Comparison of ENCODE assay signal across 11 cellular contexts in genomic region chr5:123810253-123810652, GRCh38.
DNase-seq lines count a peak whose midpoint lies in the region; ATAC-seq and TF ChIP-seq lines count a peak whose summit lies in the region.
"Had no signal": no experiment of that assay in that cellular context is flagged by ENCODE, and none has a peak within 500 bp of the region (broad histone marks: within the 10 kb centered on the region; RNA-seq: fewer than 3 reads in every experiment).

No MANE protein-coding gene starts in this region.

- H3K4me3 ChIP-seq in HUES48 (ENCODE audit: low read depth, low read length) = no peak overlapping the region
- H3K4me3 ChIP-seq in psoas muscle = no peak overlapping the region
- H3K4me3 ChIP-seq: adrenal gland, skin epidermis had no signal

- no peak for TF ChIP-seq CTCF in psoas muscle (IDR thresholded peaks at IDR 0.05)

- H3K27ac ChIP-seq in HUES48 (ENCODE audit: low read depth, low read length) (peak overlapping the region; percentile 6), psoas muscle (peak overlapping the region; percentile 53)
- H3K27ac ChIP-seq: adrenal gland had no signal

- no peak overlapping the region for H3K9ac ChIP-seq in HUES48 (ENCODE audit: low read depth, low read length)

- ATAC-seq in left ventricle myocardium superior (peak; percentile 75), psoas muscle (peak in 3 of 4 donors; percentile 45 to 70 (median 63)), GM18861 (IDR thresholded peaks at IDR 0.05; ENCODE audit: unreplicated experiment) (no peak)

- intact Hi-C loops in left ventricle myocardium superior (cut with micrococcal nuclease) (no loop called here), psoas muscle (cut with DNase I) (no loop called here)

- 12 to 22% (median 22%) methylated on average over 4 of the region's 4 CpGs for WGBS in psoas muscle, 3 donors

- H3K9me3 ChIP-seq in HUES48 (ENCODE audit: control insufficient read depth, insufficient read depth, low read length) (no peaks in the 10 kb centered on the region), psoas muscle (no peaks in the 10 kb centered on the region)
- H3K9me3 ChIP-seq: adrenal gland had no signal

- H3K27me3 ChIP-seq in HUES48 (ENCODE audit: control insufficient read depth, insufficient read depth, low read length) (no peaks in the 10 kb centered on the region), psoas muscle (ENCODE audit: insufficient read depth in 3 of 3, low read length in 2 of 3) (no peaks in the 10 kb centered on the region)
- H3K27me3 ChIP-seq: adrenal gland had no signal

- H3K36me3 ChIP-seq in HUES48 (ENCODE audit: control insufficient read depth, insufficient read depth, low read length) (no peaks in the 10 kb centered on the region), psoas muscle (ENCODE audit: insufficient read depth in 1 of 2, low read depth in 1 of 2) (no peaks in the 10 kb centered on the region)
- H3K36me3 ChIP-seq: adrenal gland had no signal

- DNase-seq in SHP77 treated with DMSO at 0.1 percent for 48 hours (lab: John Stamatoyannopoulos, UW) (peak; percentile 8), left ventricle myocardium superior (peak; percentile 50), psoas muscle (no peak), cerebellum (ENCODE audit: low spot score) (no peak), H4 (ENCODE audit: low spot score) (no peak)
- DNase-seq in activated CD4-positive, alpha-beta T cell treated with anti-CD3 and anti-CD28 coated beads for 1 hour = no peak
- DNase-seq: adrenal gland, erythroblast had no signal

- peaks cover 80% of the 10 kb centered on the region for H3K4me1 ChIP-seq in HUES48 (ENCODE audit: control insufficient read depth, insufficient read depth, low read length)
- H3K4me1 ChIP-seq in psoas muscle = peaks cover 62% of the 10 kb centered on the region
- H3K4me1 ChIP-seq: adrenal gland had no signal

Comparison
In these comparisons a context has a peak if more than half of its experiments do, and no peak if none do; other contexts are left out.
1. DNase-seq: peak in SHP77 treated with DMSO at 0.1 percent for 48 hours (single experiment) and left ventricle myocardium superior (single experiment); none in psoas muscle (0 of 2), activated CD4-positive, alpha-beta T cell treated with anti-CD3 and anti-CD28 coated beads for 1 hour (single experiment), cerebellum (single experiment) and H4 (single experiment).